ENCODE assay signal across 21 cellular contexts in genomic region chrX:109040057-109040456, GRCh38.
"Had no signal": no experiment of that assay in that cellular context is flagged by ENCODE, and none has a peak within 500 bp of the region (broad histone marks: within the 10 kb centered on the region; RNA-seq: fewer than 3 reads in every experiment).

No MANE protein-coding gene starts in this region.

- H3K27me3 ChIP-seq: cardiac muscle cell, foreskin keratinocyte, hepatocyte, left lung, right lobe of liver, testis, tibial nerve, upper lobe of right lung had no signal

- H3K36me3 Mint-ChIP-seq: memory B cell; naive B cell; stimulated activated memory B cell treated with anti-CD40 and anti-IgM and Interleukin-4, amounts not matched to agents 10 μg/mL and 1 μg/mL and 100 μg/mL, for 72 hours had no signal

- H3K27ac Mint-ChIP-seq: dendritic cell treated with granulocyte-macrophage colony-stimulating factor and Interleukin-4, amounts not matched to agents 40 ng/mL and 50 ng/mL, for 4 days; memory B cell; naive B cell; stimulated activated memory B cell treated with anti-CD40 and anti-IgM and Interleukin-4, amounts not matched to agents 10 μg/mL and 1 μg/mL and 100 μg/mL, for 72 hours; stimulated activated naive CD8-positive, alpha-beta T cell treated with anti-CD3 and anti-CD28 coated beads, Interleukin-15, Interleukin-2, amounts not matched to agents 100 ng/mL and 50 ng/mL, for 24 hours had no signal

- H3K9me3 ChIP-seq: left lung, lower lobe of right lung, psoas muscle, right lobe of liver, testis, tibial nerve, upper lobe of right lung had no signal

- H3K79me2 ChIP-seq: hepatocyte had no signal

- H3K4me1 Mint-ChIP-seq: memory B cell; naive B cell; stimulated activated memory B cell treated with anti-CD40 and anti-IgM and Interleukin-4, amounts not matched to agents 10 μg/mL and 1 μg/mL and 100 μg/mL, for 72 hours had no signal

- H3K4me1 ChIP-seq: foreskin keratinocyte, left lung, lower lobe of right lung, psoas muscle, right lobe of liver, testis, tibial nerve, upper lobe of right lung had no signal

- H3K4me2 ChIP-seq: hepatocyte had no signal

- H3K27ac ChIP-seq: cardiac muscle cell, foreskin keratinocyte, hepatocyte, left lung, lower lobe of right lung, psoas muscle, right lobe of liver, testis, tibial nerve, upper lobe of right lung had no signal

- H3K4me3 Mint-ChIP-seq: dendritic cell treated with granulocyte-macrophage colony-stimulating factor and Interleukin-4, amounts not matched to agents 40 ng/mL and 50 ng/mL, for 4 days; memory B cell; naive B cell; stimulated activated memory B cell treated with anti-CD40 and anti-IgM and Interleukin-4, amounts not matched to agents 10 μg/mL and 1 μg/mL and 100 μg/mL, for 72 hours; stimulated activated naive CD8-positive, alpha-beta T cell treated with anti-CD3 and anti-CD28 coated beads, Interleukin-15, Interleukin-2, amounts not matched to agents 100 ng/mL and 50 ng/mL, for 24 hours had no signal

- ATAC-seq: foreskin keratinocyte; left lung; lower lobe of right lung; psoas muscle; right lobe of liver; stimulated activated memory B cell treated with anti-CD40 and anti-IgM and Interleukin-4, amounts not matched to agents 10 μg/mL and 1 μg/mL and 100 μg/mL, for 72 hours; upper lobe of right lung had no signal

- H3K4me3 ChIP-seq: cardiac muscle cell, hepatocyte, left lung, lower lobe of right lung, psoas muscle, right lobe of liver, testis, tibial nerve, upper lobe of right lung had no signal

- H3K9me3 Mint-ChIP-seq: dendritic cell treated with granulocyte-macrophage colony-stimulating factor and Interleukin-4, amounts not matched to agents 40 ng/mL and 50 ng/mL, for 4 days; memory B cell; stimulated activated naive CD8-positive, alpha-beta T cell treated with anti-CD3 and anti-CD28 coated beads, Interleukin-15, Interleukin-2, amounts not matched to agents 100 ng/mL and 50 ng/mL, for 24 hours had no signal

- H3K36me3 ChIP-seq: cardiac muscle cell, left lung, lower lobe of right lung, right lobe of liver, tibial nerve, upper lobe of right lung had no signal

- H3K27me3 Mint-ChIP-seq: dendritic cell treated with granulocyte-macrophage colony-stimulating factor and Interleukin-4, amounts not matched to agents 40 ng/mL and 50 ng/mL, for 4 days; memory B cell; naive B cell; stimulated activated memory B cell treated with anti-CD40 and anti-IgM and Interleukin-4, amounts not matched to agents 10 μg/mL and 1 μg/mL and 100 μg/mL, for 72 hours; stimulated activated naive CD8-positive, alpha-beta T cell treated with anti-CD3 and anti-CD28 coated beads, Interleukin-15, Interleukin-2, amounts not matched to agents 100 ng/mL and 50 ng/mL, for 24 hours had no signal

- DNase-seq: cerebellar nuclear complex; erythroblast; foreskin keratinocyte; head of caudate nucleus; islet precursor cell; left lung; lower lobe of right lung; naive B cell; psoas muscle; retina; right lobe of liver; stimulated activated CD4-positive, alpha-beta T cell treated with anti-CD3 and anti-CD28 coated beads, Interleukin-4, amount 100 ng/mL, for 24 hours; testis; upper lobe of right lung had no signal

- H2AFZ ChIP-seq: hepatocyte had no signal
